Comparison of ENCODE assay signal across 1 cellular context in genomic region chr19:51006406-51006805, GRCh38.
TF ChIP-seq lines count a peak whose summit lies in the region.

No MANE protein-coding gene starts in this region.

TF ChIP-seq in HEK293, 187 proteins besides CTCF, POLR2A, EP300 and RAD21 (continued from another document):
- TF ChIP-seq ZIC2 (tag by site-specific recombination; IDR thresholded peaks at IDR 0.05) = peak; percentile 71
- TF ChIP-seq PRDM10 (tag by site-specific recombination; IDR thresholded peaks at IDR 0.05) = peak; percentile 23; the same call in 1 of the 2 replicates
- no peak for TF ChIP-seq TRIM28 (IDR thresholded peaks at IDR 0.05; ENCODE audit: borderline replicate concordance, low read length)
- TF ChIP-seq ZNF600 (tag by site-specific recombination; IDR thresholded peaks at IDR 0.05) = peak; percentile 42; the same call in 1 of the 2 replicates
- TF ChIP-seq ZNF398 (tag by site-specific recombination; IDR thresholded peaks at IDR 0.05) = 0 out of 2 replicates have a peak, but pooled peaks have one; percentile 10
- peak; percentile 58; the same call in 1 of the 2 replicates for TF ChIP-seq ZNF341 (tag by site-specific recombination; IDR thresholded peaks at IDR 0.05; ENCODE audit: low read depth)
- no peak for TF ChIP-seq ELK4 (IDR thresholded peaks at IDR 0.05; ENCODE audit: borderline replicate concordance, low read depth, low read length)
- peak; percentile 45 for TF ChIP-seq PATZ1 (tag by site-specific recombination; IDR thresholded peaks at IDR 0.05)
- TF ChIP-seq ZBTB21 (tag by site-specific recombination; IDR thresholded peaks at IDR 0.05) = 0 out of 2 replicates have a peak, but pooled peaks have one; percentile 28
- TF ChIP-seq BCL11A (tag by site-specific recombination; IDR thresholded peaks at IDR 0.05; ENCODE audit: low read depth) = no peak
- no peak for TF ChIP-seq SCRT1 (tag by site-specific recombination; IDR thresholded peaks at IDR 0.05; ENCODE audit: borderline replicate concordance)
- peak; percentile 75 for TF ChIP-seq ZNF629 (tag by site-specific recombination; IDR thresholded peaks at IDR 0.05)
